In the genomic region with DNA sequence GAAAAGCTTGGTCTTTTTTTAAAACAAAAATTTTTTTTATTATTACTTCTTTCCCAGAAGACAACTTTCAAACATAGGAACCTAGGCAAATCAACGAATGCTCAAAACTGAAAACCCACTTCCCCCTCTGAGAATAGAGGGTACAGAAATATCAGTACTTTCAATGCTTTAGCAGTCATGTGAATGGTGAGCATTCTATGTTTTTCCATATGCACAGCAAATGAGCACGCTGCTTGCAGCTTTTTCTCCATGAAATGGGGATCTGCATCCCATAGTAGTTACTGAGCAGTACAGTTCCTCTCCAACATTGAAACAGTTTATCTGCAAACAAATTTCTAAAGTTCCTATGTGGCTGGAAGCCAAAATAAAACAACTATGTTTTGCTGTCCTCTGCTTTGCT, we compare ENCODE assay signal across 12 cellular contexts.
DNase-seq lines count a peak whose midpoint lies in the region; ATAC-seq and TF ChIP-seq lines count a peak whose summit lies in the region.
"Had no signal": no experiment of that assay in that cellular context is flagged by ENCODE, and none has a peak within 500 bp of the region (broad histone marks: within the 10 kb centered on the region; RNA-seq: fewer than 3 reads in every experiment).

No MANE protein-coding gene starts in this region.

- no peaks in the 10 kb centered on the region for H3K79me1 ChIP-seq in IMR-90 (ENCODE audit: low read depth in 1 of 2, low read length in 2 of 2)

- H3K9me1 ChIP-seq in IMR-90 (ENCODE audit: insufficient read depth, low read length), result no peaks in the 10 kb centered on the region

- no peak overlapping the region for H2AK5ac ChIP-seq in IMR-90 (ENCODE audit: low read depth, low read length)

- H3K9me3 ChIP-seq in heart left ventricle (no peaks in the 10 kb centered on the region), right atrium auricular region (no peaks in the 10 kb centered on the region), IMR-90 (ENCODE audit: control insufficient read depth, insufficient read depth, low read length) (no peaks in the 10 kb centered on the region), tibial artery (no peaks in the 10 kb centered on the region)
- H3K9me3 ChIP-seq: psoas muscle, SJCRH30 had no signal

- no peak overlapping the region for H3K4me2 ChIP-seq in IMR-90 (ENCODE audit: low read depth, low read length)

- no peaks in the 10 kb centered on the region for H4K20me1 ChIP-seq in IMR-90 (ENCODE audit: insufficient read depth, low read length)

- H2BK120ac ChIP-seq in IMR-90 (ENCODE audit: low read depth, low read length), result no peak overlapping the region

- no peak overlapping the region for H4K91ac ChIP-seq in IMR-90 (ENCODE audit: insufficient read depth, low read depth, low read length)

- no peaks in the 10 kb centered on the region for H3K27me3 ChIP-seq in heart left ventricle
- H3K27me3 ChIP-seq in right atrium auricular region, result no peaks in the 10 kb centered on the region
- no peaks in the 10 kb centered on the region for H3K27me3 ChIP-seq in IMR-90 (ENCODE audit: control insufficient read depth, insufficient read depth, low read length)
- H3K27me3 ChIP-seq in tibial artery, result no peaks in the 10 kb centered on the region
- H3K27me3 ChIP-seq: SJCRH30 had no signal

- peak in 2 of 4 donors; percentile 29 to 48 for ATAC-seq in heart left ventricle
- ATAC-seq in HG02610 (IDR thresholded peaks at IDR 0.05; ENCODE audit: unreplicated experiment), result peak; percentile 93
- no peak for ATAC-seq in IMR-90 (ENCODE audit: low read depth)
- ATAC-seq in stimulated activated memory B cell treated with anti-CD40 and anti-IgM and Interleukin-4, amounts not matched to agents 10 μg/mL and 1 μg/mL and 100 μg/mL, for 72 hours, result peak; percentile 81
- no peak for ATAC-seq in naive thymus-derived CD8-positive, alpha-beta T cell
- ATAC-seq: psoas muscle had no signal

- no peaks in the 10 kb centered on the region for H3K9me3 Mint-ChIP-seq in stimulated activated memory B cell treated with anti-CD40 and anti-IgM and Interleukin-4, amounts not matched to agents 10 μg/mL and 1 μg/mL and 100 μg/mL, for 72 hours
- no peaks in the 10 kb centered on the region for H3K9me3 Mint-ChIP-seq in naive thymus-derived CD8-positive, alpha-beta T cell

- peaks cover 64% of the 10 kb centered on the region for H3K4me1 Mint-ChIP-seq in stimulated activated memory B cell treated with anti-CD40 and anti-IgM and Interleukin-4, amounts not matched to agents 10 μg/mL and 1 μg/mL and 100 μg/mL, for 72 hours
- peaks cover 2 to 43% (median 11%) of the 10 kb centered on the region in 4 donors for H3K4me1 Mint-ChIP-seq in naive thymus-derived CD8-positive, alpha-beta T cell

- CTCF ChIA-PET in IMR-90 (lab: Yijun Ruan, JAX), result interaction anchor here (2.0 kb wide), 1 partner anchor 12 kb away, joined by 6 read pairs; no protein-coding TSS in a partner anchor

- H2AFZ ChIP-seq in IMR-90 (replicated peaks; ENCODE audit: low read length, poor library complexity), result no peak overlapping the region

- intact Hi-C loops in heart left ventricle (cut with DNase I), result no loop called here
- intact Hi-C loops in IMR-90 (cut with micrococcal nuclease), result no loop called here
- intact Hi-C loops in tibial artery (cut with DNase I; ENCODE audit: low total_unique reads), result no loop called here

- no peak overlapping the region for H3K14ac ChIP-seq in IMR-90 (replicated peaks; ENCODE audit: low read depth, low read length)

- peak overlapping the region in 7 of 12 donors; percentile 1 to 83 (median 19) for H3K27ac ChIP-seq in heart left ventricle
- no peak overlapping the region for H3K27ac ChIP-seq in right atrium auricular region
- no peak overlapping the region for H3K27ac ChIP-seq in IMR-90 (ENCODE audit: insufficient read depth, low read length)
- no peak overlapping the region for H3K27ac ChIP-seq in tibial artery
- H3K27ac ChIP-seq: SJCRH30 had no signal

- H3K36me3 ChIP-seq in heart left ventricle (no peaks in the 10 kb centered on the region), right atrium auricular region (no peaks in the 10 kb centered on the region), IMR-90 (ENCODE audit: control insufficient read depth, insufficient read depth, low read length) (no peaks in the 10 kb centered on the region), tibial artery (no peaks in the 10 kb centered on the region)
- H3K36me3 ChIP-seq: SJCRH30 had no signal

- peak overlapping the region; percentile 72 for H3K27ac Mint-ChIP-seq in stimulated activated memory B cell treated with anti-CD40 and anti-IgM and Interleukin-4, amounts not matched to agents 10 μg/mL and 1 μg/mL and 100 μg/mL, for 72 hours
- peak overlapping the region in 1 of 10 donors; percentile 9 for H3K27ac Mint-ChIP-seq in naive thymus-derived CD8-positive, alpha-beta T cell

- dilution Hi-C loops in IMR-90 (cut with HindIII; ENCODE audit: low sequenced_read_pairs, unreplicated experiment), result no loop called here

- H4K5ac ChIP-seq in IMR-90 (ENCODE audit: low read depth, low read length), result no peak overlapping the region

- no peaks in the 10 kb centered on the region for H3K36me3 Mint-ChIP-seq in stimulated activated memory B cell treated with anti-CD40 and anti-IgM and Interleukin-4, amounts not matched to agents 10 μg/mL and 1 μg/mL and 100 μg/mL, for 72 hours
- no peaks in the 10 kb centered on the region for H3K36me3 Mint-ChIP-seq in naive thymus-derived CD8-positive, alpha-beta T cell

- TF ChIP-seq POLR2A in heart left ventricle (IDR thresholded peaks at IDR 0.05), result no peak
- TF ChIP-seq POLR2A in IMR-90 (IDR thresholded peaks at IDR 0.05; ENCODE audit: low read depth, low read length), result no peak

- POLR2A ChIA-PET in IMR-90 (lab: Charles Lee; ENCODE audit: unreplicated experiment), result no interaction called here
- POLR2A ChIA-PET in naive thymus-derived CD8-positive, alpha-beta T cell (lab: Charles Lee), result no interaction called here

- no peak overlapping the region for H3K4me3 Mint-ChIP-seq in stimulated activated memory B cell treated with anti-CD40 and anti-IgM and Interleukin-4, amounts not matched to agents 10 μg/mL and 1 μg/mL and 100 μg/mL, for 72 hours
- H3K4me3 Mint-ChIP-seq in naive thymus-derived CD8-positive, alpha-beta T cell, result peak overlapping the region in 1 of 10 donors; percentile 26

- H3K23ac ChIP-seq in IMR-90 (ENCODE audit: low read depth, low read length), result peak overlapping the region; percentile 48; the same call in 1 of the 2 replicates

- no TSS peak for BruUV-seq in IMR-90 (replicated peaks; lab: Mats Ljungman, UMichigan)

- no peak overlapping the region for H3K56ac ChIP-seq in IMR-90 (ENCODE audit: extremely low read depth, insufficient read depth, low read length)

- H2AK9ac ChIP-seq in IMR-90 (replicated peaks; ENCODE audit: low read depth, low read length, poor library complexity), result no peak overlapping the region

- H3K27me3 Mint-ChIP-seq in stimulated activated memory B cell treated with anti-CD40 and anti-IgM and Interleukin-4, amounts not matched to agents 10 μg/mL and 1 μg/mL and 100 μg/mL, for 72 hours, result no peaks in the 10 kb centered on the region
- H3K27me3 Mint-ChIP-seq in naive thymus-derived CD8-positive, alpha-beta T cell, result peaks cover 0 to 1% (median 0%) of the 10 kb centered on the region in 5 donors

- no peak overlapping the region for H2BK5ac ChIP-seq in IMR-90 (ENCODE audit: low read depth, low read length, poor library complexity, severe bottlenecking)

- H3K4me3 ChIP-seq in heart left ventricle, result no peak overlapping the region
- no peak overlapping the region for H3K4me3 ChIP-seq in right atrium auricular region
- H3K4me3 ChIP-seq in IMR-90 (ENCODE audit: insufficient read depth, low read depth, low read length), result no peak overlapping the region
- H3K4me3 ChIP-seq in tibial artery, result no peak overlapping the region
- H3K4me3 ChIP-seq: psoas muscle, SJCRH30 had no signal

- no peak overlapping the region for H3K9ac ChIP-seq in IMR-90 (ENCODE audit: low read depth, low read length)

- in situ Hi-C loops in IMR-90 (cut with MboI; ENCODE audit: low sequenced_read_pairs), result no loop called here

- TF ChIP-seq RAD21 in IMR-90 (IDR thresholded peaks at IDR 0.05; ENCODE audit: low read length), result no peak

- H2BK20ac ChIP-seq in IMR-90 (ENCODE audit: low read depth, low read length), result no peak overlapping the region

- H3K18ac ChIP-seq in IMR-90 (ENCODE audit: low read depth, low read length), result no peak overlapping the region; the same call in 1 of the 2 replicates

- no peak overlapping the region for H4K8ac ChIP-seq in IMR-90 (ENCODE audit: low read depth in 2 of 2, low read length in 2 of 2)

- WGBS in heart left ventricle, 4 donors, result 54 to 66% (median 63%) methylated on average over 2 of the region's 2 CpGs
- 100% methylated on average over 1 of the region's 2 CpGs; no CpG with 5 or more reads in 1 of the 2 experiments for WGBS in IMR-90 (ENCODE audit: extremely low coverage in 2 of 2, insufficient read length in 1 of 2), 2 experiments

- no peak overlapping the region for H3K4ac ChIP-seq in IMR-90 (ENCODE audit: low read depth, low read length)

- DNase-seq in heart left ventricle (no peak), right atrium auricular region (ENCODE audit: low spot score) (no peak), IMR-90 (no peak), NCI-H2029 (lab: John Stamatoyannopoulos, UW) (no peak), tibial artery (no peak)
- DNase-seq in naive thymus-derived CD8-positive, alpha-beta T cell, result no peak
- DNase-seq: activated T-cell treated with anti-CD3 and anti-CD28 coated beads for 4 hours, NCI-H1092, psoas muscle, SJCRH30 had no signal

- H3K4me1 ChIP-seq in heart left ventricle (peaks cover 0 to 63% (median 9%) of the 10 kb centered on the region in 12 donors), right atrium auricular region (peaks cover 0 to 8% of the 10 kb centered on the region in 2 donors), IMR-90 (ENCODE audit: control insufficient read depth, insufficient read depth, low read length) (peaks cover 2% of the 10 kb centered on the region), tibial artery (peaks cover 0 to under 1% (median 0%) of the 10 kb centered on the region in 4 donors)
- H3K4me1 ChIP-seq: SJCRH30 had no signal

- TF ChIP-seq CTCF in heart left ventricle (IDR thresholded peaks at IDR 0.05), result no peak
- TF ChIP-seq CTCF in right atrium auricular region (IDR thresholded peaks at IDR 0.05), result no peak
- TF ChIP-seq CTCF in IMR-90 (conservative IDR thresholded peaks at IDR 0.05; ENCODE audit: low read depth, low read length), result no peak
- no peak for TF ChIP-seq CTCF in tibial artery (IDR thresholded peaks at IDR 0.05)

- no peak overlapping the region for H2BK15ac ChIP-seq in IMR-90 (ENCODE audit: low read depth, low read length)

TF ChIP-seq in IMR-90, 13 proteins besides CTCF, POLR2A, EP300 and RAD21:
- TF ChIP-seq CEBPB (IDR thresholded peaks at IDR 0.05; ENCODE audit: low read depth, low read length) (no peak), MAZ (IDR thresholded peaks at IDR 0.05; ENCODE audit: borderline replicate concordance, low read depth, low read length) (no peak), RFX5 (IDR thresholded peaks at IDR 0.05; ENCODE audit: low read depth, low read length) (no peak), FOS (IDR thresholded peaks at IDR 0.05; ENCODE audit: low read depth, low read length) (no peak), NFE2L2 (IDR thresholded peaks at IDR 0.05; ENCODE audit: low read depth, low read length) (no peak)

Comparison
In these comparisons a context has a peak if more than half of its experiments do, and no peak if none do; other contexts are left out.
1. H3K27ac ChIP-seq: peak in heart left ventricle (7 of 12); none in right atrium auricular region (0 of 2), IMR-90 (single experiment) and tibial artery (0 of 2).
2. ATAC-seq: peak in HG02610 (single experiment) and stimulated activated memory B cell treated with anti-CD40 and anti-IgM and Interleukin-4, amounts not matched to agents 10 μg/mL and 1 μg/mL and 100 μg/mL, for 72 hours (single experiment); none in IMR-90 (single experiment) and naive thymus-derived CD8-positive, alpha-beta T cell (0 of 2).